12 cellular contexts compared by ENCODE assay signal in the genomic region with DNA sequence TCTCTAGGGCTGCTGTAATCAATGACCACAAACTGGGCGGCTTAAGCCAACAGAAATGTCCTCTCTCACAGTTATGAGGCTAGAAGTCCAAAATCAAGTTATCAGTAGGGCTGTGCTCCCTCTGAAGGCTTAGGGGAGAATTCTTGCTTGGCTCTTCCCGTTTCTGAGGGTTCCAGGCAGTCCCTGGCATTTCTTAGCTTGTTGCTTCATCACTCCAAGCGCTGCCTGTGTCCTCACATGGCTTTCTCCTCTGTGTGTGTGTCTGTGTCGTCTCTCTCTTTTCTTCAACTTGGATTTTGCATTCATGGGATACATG. TPM values are rescaled to one million over a fixed set of nuclear protein-coding genes. Genes with fewer than 3 reads are reported as not detected.
A peak's percentile ranks its signal among the peaks of the same experiment; 100 is the strongest.
DNase-seq lines count a peak whose midpoint lies in the region; ATAC-seq and TF ChIP-seq lines count a peak whose summit lies in the region.
"Had no signal": no experiment of that assay in that cellular context is flagged by ENCODE, and none has a peak within 500 bp of the region (broad histone marks: within the 10 kb centered on the region; RNA-seq: fewer than 3 reads in every experiment).

No MANE protein-coding gene starts in this region.

- no peak overlapping the region for H3K23ac ChIP-seq in mesenchymal stem cell (ENCODE audit: low read length in 2 of 2)

- H3K4me2 ChIP-seq in SK-N-SH, result no peak overlapping the region
- no peak overlapping the region for H3K4me2 ChIP-seq in mesenchymal stem cell (ENCODE audit: low read length, poor library complexity, severe bottlenecking)

- ATAC-seq in SK-N-SH treated with all-trans-retinoic acid at 6 μM for 48 hours (peak; percentile 56), aorta (ENCODE audit: low FRiP score) (peak; percentile 90)
- ATAC-seq: stimulated activated naive B cell treated with anti-CD40 and anti-IgM and Interleukin-4, amounts not matched to agents 10 μg/mL and 1 μg/mL and 100 μg/mL, for 72 hours had no signal

- H4K91ac ChIP-seq in mesenchymal stem cell (ENCODE audit: low read length), result no peak overlapping the region

- no peak overlapping the region for H2BK12ac ChIP-seq in mesenchymal stem cell (ENCODE audit: low read length in 2 of 2)

- intact Hi-C loops in aorta (cut with DNase I) (no loop called here), CD14-positive monocyte (cut with micrococcal nuclease) (no loop called here)

- H4K8ac ChIP-seq in mesenchymal stem cell (ENCODE audit: low read length), result no peak overlapping the region

- H2BK15ac ChIP-seq in mesenchymal stem cell (ENCODE audit: low read depth, poor library complexity, severe bottlenecking), result no peak overlapping the region

- H3K4ac ChIP-seq in mesenchymal stem cell (ENCODE audit: low read depth in 1 of 2, low read length in 2 of 2), result no peak overlapping the region

- no peak overlapping the region for H3K27ac Mint-ChIP-seq in CD14-positive monocyte
- H3K27ac Mint-ChIP-seq: stimulated activated naive B cell treated with anti-CD40 and anti-IgM and Interleukin-4, amounts not matched to agents 10 μg/mL and 1 μg/mL and 100 μg/mL, for 72 hours had no signal

- no peak for TF ChIP-seq EP300 in SK-N-SH (IDR thresholded peaks at IDR 0.05; ENCODE audit: borderline replicate concordance in 1 of 2, low read depth in 1 of 2, low read length in 1 of 2)

- H2AK5ac ChIP-seq in mesenchymal stem cell (ENCODE audit: low read length, severe bottlenecking), result no peak overlapping the region

- H3K9me3 Mint-ChIP-seq in CD14-positive monocyte, result peaks cover 4 to 10% (median 7%) of the 10 kb centered on the region in 7 donors
- H3K9me3 Mint-ChIP-seq: stimulated activated naive B cell treated with anti-CD40 and anti-IgM and Interleukin-4, amounts not matched to agents 10 μg/mL and 1 μg/mL and 100 μg/mL, for 72 hours had no signal

- H3K79me2 ChIP-seq in SK-N-SH (ENCODE audit: insufficient read depth), result no peaks in the 10 kb centered on the region

- H3K9ac ChIP-seq in SK-N-SH, result no peak overlapping the region
- H3K9ac ChIP-seq in mesenchymal stem cell (ENCODE audit: low read length), result peak overlapping the region; percentile 37

- no peak overlapping the region for H2BK120ac ChIP-seq in mesenchymal stem cell (ENCODE audit: low read depth, low read length)

- TF ChIP-seq CTCF in SK-N-SH (IDR thresholded peaks at IDR 0.05) (no peak), CD14-positive monocyte (IDR thresholded peaks at IDR 0.05) (no peak)

- POLR2A ChIA-PET in SK-N-SH (lab: Yijun Ruan, JAX), result no interaction called here

- H3K4me3 ChIP-seq in SK-N-SH (ENCODE audit: low read depth in 2 of 2, low read length in 1 of 2) (no peak overlapping the region), mesenchymal stem cell (ENCODE audit: insufficient read depth in 1 of 2, low read depth in 1 of 2, low read length in 2 of 2) (peak overlapping the region in 1 of 2 experiments; percentile 3), aorta (ENCODE audit: low read length in 2 of 2) (no peak overlapping the region)

- no peaks in the 10 kb centered on the region for H3K9me2 ChIP-seq in SK-N-SH

- H3F3A ChIP-seq in SK-N-SH (replicated peaks; ENCODE audit: insufficient read depth), result peaks cover 5% of the 10 kb centered on the region

- H3K27me3 ChIP-seq in SK-N-SH (ENCODE audit: insufficient read depth) (no peaks in the 10 kb centered on the region), mesenchymal stem cell (ENCODE audit: control insufficient read depth in 1 of 2, insufficient read depth in 1 of 2, low read length in 2 of 2) (no peaks in the 10 kb centered on the region), aorta (ENCODE audit: control insufficient read depth in 1 of 2, insufficient read depth in 2 of 2, low read length in 1 of 2) (no peaks in the 10 kb centered on the region)

- H3K4me1 Mint-ChIP-seq in CD14-positive monocyte, result peaks cover 6% of the 10 kb centered on the region
- H3K4me1 Mint-ChIP-seq: stimulated activated naive B cell treated with anti-CD40 and anti-IgM and Interleukin-4, amounts not matched to agents 10 μg/mL and 1 μg/mL and 100 μg/mL, for 72 hours had no signal

- CTCF ChIA-PET in SK-N-SH (lab: Yijun Ruan, JAX), result interaction anchor here (1.2 to 2.0 kb wide), 2 partner anchors 11 to 14 kb away, joined by 4 to 6 read pairs; no protein-coding TSS in a partner anchor

- H3K4me1 ChIP-seq in SK-N-SH (ENCODE audit: control insufficient read depth in 1 of 2, insufficient read depth in 2 of 2, low read depth in 1 of 2, low read length in 1 of 2) (peaks cover 0 to 22% of the 10 kb centered on the region in 2 experiments; a peak in 1 of 4 replicates), mesenchymal stem cell (ENCODE audit: control insufficient read depth, insufficient read depth, low read depth, low read length) (peaks cover 11% of the 10 kb centered on the region), aorta (ENCODE audit: control insufficient read depth in 1 of 2, insufficient read depth in 2 of 2, low read length in 2 of 2) (no peaks in the 10 kb centered on the region)

- no peak overlapping the region for H3K18ac ChIP-seq in mesenchymal stem cell (ENCODE audit: low read depth in 1 of 2, low read length in 2 of 2)

- H4K20me1 ChIP-seq in SK-N-SH (ENCODE audit: insufficient read depth), result no peaks in the 10 kb centered on the region

- H2BK5ac ChIP-seq in mesenchymal stem cell (ENCODE audit: low read depth, low read length, poor library complexity, severe bottlenecking), result no peak overlapping the region

- no peaks in the 10 kb centered on the region for H3K9me3 ChIP-seq in SK-N-SH
- no peaks in the 10 kb centered on the region for H3K9me3 ChIP-seq in mesenchymal stem cell (ENCODE audit: control insufficient read depth, low read length)
- H3K9me3 ChIP-seq in aorta (ENCODE audit: control insufficient read depth, low read length), result peaks cover 2% of the 10 kb centered on the region

- H3K14ac ChIP-seq in mesenchymal stem cell (ENCODE audit: low read length in 2 of 2), result no peak overlapping the region

- H3K4me3 Mint-ChIP-seq in CD14-positive monocyte, result no peak overlapping the region
- H3K4me3 Mint-ChIP-seq: stimulated activated naive B cell treated with anti-CD40 and anti-IgM and Interleukin-4, amounts not matched to agents 10 μg/mL and 1 μg/mL and 100 μg/mL, for 72 hours had no signal

- H3K36me3 Mint-ChIP-seq in CD14-positive monocyte, result no peaks in the 10 kb centered on the region
- H3K36me3 Mint-ChIP-seq: stimulated activated naive B cell treated with anti-CD40 and anti-IgM and Interleukin-4, amounts not matched to agents 10 μg/mL and 1 μg/mL and 100 μg/mL, for 72 hours had no signal

- peaks cover 6 to 16% (median 14%) of the 10 kb centered on the region in 3 donors for H3K27me3 Mint-ChIP-seq in CD14-positive monocyte (ENCODE audit: low read depth in 3 of 3)

- H2AFZ ChIP-seq in SK-N-SH (ENCODE audit: low read depth), result no peak overlapping the region
- H2AFZ ChIP-seq in mesenchymal stem cell (ENCODE audit: low read depth, low read length), result no peak overlapping the region

- no peaks in the 10 kb centered on the region for H3K79me1 ChIP-seq in mesenchymal stem cell (replicated peaks; ENCODE audit: low read length, poor library complexity, severe bottlenecking)

- no peaks in the 10 kb centered on the region for H3K36me3 ChIP-seq in SK-N-SH (replicated peaks in 1 of 2; ENCODE audit: control insufficient read depth in 1 of 2, insufficient read depth in 2 of 2, low read length in 1 of 2)
- H3K36me3 ChIP-seq in mesenchymal stem cell (ENCODE audit: control insufficient read depth in 1 of 2, insufficient read depth in 2 of 2, low read depth in 1 of 2, low read length in 2 of 2), result no peaks in the 10 kb centered on the region
- no peaks in the 10 kb centered on the region for H3K36me3 ChIP-seq in aorta (ENCODE audit: control insufficient read depth in 1 of 2, insufficient read depth in 2 of 2, low read length in 1 of 2)

- DNase-seq in SK-N-SH, result no peak
- peak; percentile 77 for DNase-seq in dedifferentiated amniotic fluid mesenchymal stem cell (ENCODE audit: extremely low spot score)
- peak; percentile 82 for DNase-seq in mesenchymal stem cell
- no peak for DNase-seq in aorta
- DNase-seq in CD14-positive monocyte (ENCODE audit: low spot score), result no peak
- DNase-seq in amniotic stem cell (lab: John Stamatoyannopoulos, UW), result no peak
- no peak for DNase-seq in NCI-H69 (lab: John Stamatoyannopoulos, UW)
- DNase-seq: activated CD8-positive, alpha-beta memory T cell treated with anti-CD3 and anti-CD28 coated beads for 24 hours; foreskin melanocyte; NCI-H226; stimulated activated naive B cell treated with anti-CD40 and anti-IgM and Interleukin-4, amounts not matched to agents 10 μg/mL and 1 μg/mL and 100 μg/mL, for 72 hours had no signal

- TF ChIP-seq RAD21 in SK-N-SH (IDR thresholded peaks at IDR 0.05; ENCODE audit: low read length), result no peak

- WGBS in SK-N-SH (ENCODE audit: low lambda C conversion rate), result 80% methylated on average over 4 of the region's 4 CpGs
- WGBS in mesenchymal stem cell, result 74% methylated on average over 4 of the region's 4 CpGs
- 17 to 21% methylated on average over 4 of the region's 4 CpGs for WGBS in aorta, 2 donors

- no peak overlapping the region for H3K27ac ChIP-seq in SK-N-SH (ENCODE audit: low read depth in 2 of 2, low read length in 1 of 2)
- no peak overlapping the region for H3K27ac ChIP-seq in mesenchymal stem cell (ENCODE audit: low read length, poor library complexity, severe bottlenecking)
- H3K27ac ChIP-seq in aorta (ENCODE audit: low read depth in 1 of 2, low read length in 2 of 2), result no peak overlapping the region

TF ChIP-seq in SK-N-SH, 30 proteins besides CTCF, POLR2A, EP300 and RAD21 (continues in another document):
- TF ChIP-seq MEF2A (IDR thresholded peaks at IDR 0.05; ENCODE audit: borderline replicate concordance, low read depth) (no peak), NRF1 (IDR thresholded peaks at IDR 0.05; ENCODE audit: low read depth, low read length) (no peak), NFIC (IDR thresholded peaks at IDR 0.05; ENCODE audit: borderline replicate concordance) (no peak), RFX5 (IDR thresholded peaks at IDR 0.05; ENCODE audit: low read length) (no peak), GABPA (IDR thresholded peaks at IDR 0.05; ENCODE audit: low read depth) (no peak), PBX3 (IDR thresholded peaks at IDR 0.05) (no peak)

RNA-seq across cellular contexts. Expression of gene CDC42EP4, which starts 13.7 kb away (rescaled TPM):
- polyA plus RNA-seq in SK-N-SH (2012; rRNA removed) (23.7 and 28.3 TPM in 2 replicates), aorta (10 to 100 TPM; 23.6 to 23.8 TPM), CD14-positive monocyte (1 to 10 TPM; 6.4 to 6.6 TPM)
- 16.3 and 24.6 TPM in 2 replicates for polyA plus RNA-seq in SK-N-SH (2012; cell fraction: cytosol; rRNA removed)
- polyA plus RNA-seq in SK-N-SH (2012; cell fraction: nucleus; rRNA removed), result 15.8 and 17.1 TPM in 2 replicates
- polyA plus RNA-seq in mesenchymal stem cell (2013, experiment 1 of 2), result 26.3 TPM
- polyA plus RNA-seq in mesenchymal stem cell (2013, experiment 2 of 2), result 26.1 TPM
- 10 to 100 TPM; 62.8 to 73.7 TPM for total RNA-seq in aorta

Comparison
In these comparisons a context has a peak if more than half of its experiments do, and no peak if none do; other contexts are left out.
1. DNase-seq: peak in dedifferentiated amniotic fluid mesenchymal stem cell (single experiment) and mesenchymal stem cell (single experiment); none in SK-N-SH (single experiment), aorta (0 of 2), CD14-positive monocyte (single experiment), amniotic stem cell (single experiment) and NCI-H69 (single experiment).